Comparison of ENCODE assay signal across 16 cellular contexts in genomic region chr15:77871838-77872371, GRCh38.
DNase-seq lines count a peak whose midpoint lies in the region; ATAC-seq, FAIRE-seq and TF ChIP-seq lines count a peak whose summit lies in the region.
"Had no signal": no experiment of that assay in that cellular context is flagged by ENCODE, and none has a peak within 500 bp of the region (broad histone marks: within the 10 kb centered on the region; RNA-seq: fewer than 3 reads in every experiment).

No MANE protein-coding gene starts in this region.

- H3K9me3 ChIP-seq in kidney (ENCODE audit: control insufficient read depth in 1 of 2, low read length in 2 of 2): no peaks in the 10 kb centered on the region
- H3K9me3 ChIP-seq in upper lobe of right lung: no peaks in the 10 kb centered on the region
- H3K9me3 ChIP-seq in MM.1S (replicated peaks; ENCODE audit: insufficient read depth, low read length): no peaks in the 10 kb centered on the region
- H3K9me3 ChIP-seq: psoas muscle had no signal

- no peak overlapping the region for H3K4me3 Mint-ChIP-seq in stimulated activated naive CD8-positive, alpha-beta T cell treated with anti-CD3 and anti-CD28 coated beads, Interleukin-15, amount 100 ng/mL, for 72 hours
- H3K4me3 Mint-ChIP-seq: activated CD4-positive, alpha-beta T cell treated with anti-CD3 and anti-CD28 coated beads, Interleukin-2, amount 10 ng/mL, durations not matched to agents 24 days and 14 days; B cell; stimulated activated naive CD8-positive, alpha-beta T cell treated with anti-CD3 and anti-CD28 coated beads, Interleukin-15, Interleukin-2, amounts not matched to agents 100 ng/mL and 50 ng/mL, for 24 hours had no signal

- no peaks in the 10 kb centered on the region for H3F3A ChIP-seq in MM.1S (ENCODE audit: insufficient read depth, low read length)

- FAIRE-seq in kidney (lab: Jason Lieb, UNC): no peak

- H3K4me3 ChIP-seq in kidney (ENCODE audit: low read length in 2 of 2) (no peak overlapping the region), upper lobe of right lung (no peak overlapping the region), MM.1S (ENCODE audit: low read length) (no peak overlapping the region)
- H3K4me3 ChIP-seq: psoas muscle had no signal

- no peaks in the 10 kb centered on the region for H3K79me2 ChIP-seq in MM.1S (ENCODE audit: low read length)

- H3K9me2 ChIP-seq in MM.1S (replicated peaks; ENCODE audit: insufficient read depth, low read length): no peaks in the 10 kb centered on the region

- H3K27me3 ChIP-seq in upper lobe of right lung: no peaks in the 10 kb centered on the region
- peaks cover 8% of the 10 kb centered on the region; the same call in 1 of the 2 replicates for H3K27me3 ChIP-seq in MM.1S (replicated peaks; ENCODE audit: insufficient read depth, low read length)

- H3K4me1 Mint-ChIP-seq in stimulated activated naive CD8-positive, alpha-beta T cell treated with anti-CD3 and anti-CD28 coated beads, Interleukin-15, amount 100 ng/mL, for 72 hours: peaks cover 6% of the 10 kb centered on the region
- H3K4me1 Mint-ChIP-seq: activated CD4-positive, alpha-beta T cell treated with anti-CD3 and anti-CD28 coated beads, Interleukin-2, amount 10 ng/mL, durations not matched to agents 24 days and 14 days had no signal

- H2AFZ ChIP-seq in MM.1S (ENCODE audit: low read length): no peak overlapping the region

- intact Hi-C loops in kidney (cut with DNase I) (no loop called here), upper lobe of right lung (cut with DNase I) (no loop called here)

- H3K27ac Mint-ChIP-seq in stimulated activated naive CD8-positive, alpha-beta T cell treated with anti-CD3 and anti-CD28 coated beads, Interleukin-15, amount 100 ng/mL, for 72 hours: no peak overlapping the region
- H3K27ac Mint-ChIP-seq: activated CD4-positive, alpha-beta T cell treated with anti-CD3 and anti-CD28 coated beads, Interleukin-2, amount 10 ng/mL, durations not matched to agents 24 days and 14 days; B cell; IgD-negative memory B cell; stimulated activated naive CD8-positive, alpha-beta T cell treated with anti-CD3 and anti-CD28 coated beads, Interleukin-15, Interleukin-2, amounts not matched to agents 100 ng/mL and 50 ng/mL, for 24 hours had no signal

- no peak for ATAC-seq in stimulated activated naive CD8-positive, alpha-beta T cell treated with anti-CD3 and anti-CD28 coated beads, Interleukin-15, Interleukin-2, amounts not matched to agents 100 U/mL and 50 U/mL, for 24 hours
- no peak for ATAC-seq in stimulated activated naive CD8-positive, alpha-beta T cell treated with anti-CD3 and anti-CD28 coated beads, Interleukin-15, amount 100 ng/mL, for 72 hours
- ATAC-seq in upper lobe of right lung: no peak
- ATAC-seq: psoas muscle had no signal

- DNase-seq in stimulated activated naive CD8-positive, alpha-beta T cell treated with anti-CD3 and anti-CD28 coated beads, Interleukin-15, Interleukin-2, amounts not matched to agents 100 U/mL and 50 U/mL, for 24 hours: peak; percentile 8
- no peak for DNase-seq in stimulated activated naive CD8-positive, alpha-beta T cell treated with anti-CD3 and anti-CD28 coated beads, Interleukin-15, amount 100 ng/mL, for 72 hours
- DNase-seq in SK-MEL-5 (ENCODE audit: low read depth, low spot score) (peak; percentile 15), kidney (peak; percentile 67), upper lobe of right lung (peak; percentile 60), G401 (ENCODE audit: low spot score) (no peak), MM.1S (no peak), cerebellar cortex (ENCODE audit: low spot score) (no peak)
- DNase-seq: activated CD4-positive, alpha-beta T cell treated with anti-CD3 and anti-CD28 coated beads, Interleukin-2, amount 10 ng/mL, durations not matched to agents 24 days and 14 days; NCI-H187 treated with DMSO at 0.1 percent for 48 hours; NK-92 treated with Interleukin-12 subunit alpha and Interleukin-12 subunit beta, amount 100 ng/mL, for 24 hours; stimulated activated CD4-positive, alpha-beta T cell treated with anti-CD3 and anti-CD28 coated beads, Interleukin-4, amount 100 ng/mL, for 4 hours had no signal

- H3K36me3 ChIP-seq in kidney (ENCODE audit: control insufficient read depth in 1 of 2, insufficient read depth in 2 of 2, low read length in 2 of 2) (no peaks in the 10 kb centered on the region), upper lobe of right lung (no peaks in the 10 kb centered on the region), MM.1S (replicated peaks; ENCODE audit: insufficient read depth, low read length) (no peaks in the 10 kb centered on the region)

- no peak overlapping the region for H3K27ac ChIP-seq in kidney (ENCODE audit: low read depth in 2 of 2, low read length in 2 of 2)
- H3K27ac ChIP-seq in upper lobe of right lung: no peak overlapping the region
- no peak overlapping the region for H3K27ac ChIP-seq in MM.1S (ENCODE audit: low read length)
- H3K27ac ChIP-seq: psoas muscle had no signal

- H3K9ac ChIP-seq in kidney (ENCODE audit: low read length in 2 of 2) (no peak overlapping the region), MM.1S (ENCODE audit: low read length) (no peak overlapping the region)

- in situ Hi-C loops in SK-MEL-5 (cut with HindIII; ENCODE audit: low pct_unique_long_range_greater_than_20kb, low sequenced_read_pairs) (no loop called here), G401 (cut with HindIII; ENCODE audit: low sequenced_read_pairs) (no loop called here)

- H4K20me1 ChIP-seq in MM.1S (ENCODE audit: insufficient read depth, low read length): no peaks in the 10 kb centered on the region

- no peak overlapping the region for H3K4me2 ChIP-seq in MM.1S (ENCODE audit: low read depth, low read length)

- H3K4me1 ChIP-seq in kidney (ENCODE audit: control insufficient read depth in 1 of 2, insufficient read depth in 1 of 2, low read depth in 1 of 2, low read length in 2 of 2): no peaks in the 10 kb centered on the region
- peaks cover 3% of the 10 kb centered on the region for H3K4me1 ChIP-seq in upper lobe of right lung
- H3K4me1 ChIP-seq in MM.1S (ENCODE audit: low read length): no peaks in the 10 kb centered on the region
- H3K4me1 ChIP-seq: psoas muscle had no signal

- no peaks in the 10 kb centered on the region for H3K9me3 Mint-ChIP-seq in stimulated activated naive CD8-positive, alpha-beta T cell treated with anti-CD3 and anti-CD28 coated beads, Interleukin-15, amount 100 ng/mL, for 72 hours
- H3K9me3 Mint-ChIP-seq: activated CD4-positive, alpha-beta T cell treated with anti-CD3 and anti-CD28 coated beads, Interleukin-2, amount 10 ng/mL, durations not matched to agents 24 days and 14 days; stimulated activated naive CD8-positive, alpha-beta T cell treated with anti-CD3 and anti-CD28 coated beads, Interleukin-15, Interleukin-2, amounts not matched to agents 100 ng/mL and 50 ng/mL, for 24 hours had no signal

- no peak for TF ChIP-seq CTCF in kidney (IDR thresholded peaks at IDR 0.05; ENCODE audit: borderline replicate concordance, extremely low read depth, insufficient read depth)
- TF ChIP-seq CTCF in upper lobe of right lung (IDR thresholded peaks at IDR 0.05): no peak
- TF ChIP-seq CTCF in MM.1S (IDR thresholded peaks at IDR 0.05; ENCODE audit: low read length): no peak

- peaks cover 6% of the 10 kb centered on the region for H3K27me3 Mint-ChIP-seq in stimulated activated naive CD8-positive, alpha-beta T cell treated with anti-CD3 and anti-CD28 coated beads, Interleukin-15, amount 100 ng/mL, for 72 hours
- H3K27me3 Mint-ChIP-seq: activated CD4-positive, alpha-beta T cell treated with anti-CD3 and anti-CD28 coated beads, Interleukin-2, amount 10 ng/mL, durations not matched to agents 24 days and 14 days; stimulated activated naive CD8-positive, alpha-beta T cell treated with anti-CD3 and anti-CD28 coated beads, Interleukin-15, Interleukin-2, amounts not matched to agents 100 ng/mL and 50 ng/mL, for 24 hours had no signal

Comparison
In these comparisons a context has a peak if more than half of its experiments do, and no peak if none do; other contexts are left out.
1. DNase-seq: peak in stimulated activated naive CD8-positive, alpha-beta T cell treated with anti-CD3 and anti-CD28 coated beads, Interleukin-15, Interleukin-2, amounts not matched to agents 100 U/mL and 50 U/mL, for 24 hours (single experiment), SK-MEL-5 (single experiment), kidney (single experiment) and upper lobe of right lung (single experiment); none in stimulated activated naive CD8-positive, alpha-beta T cell treated with anti-CD3 and anti-CD28 coated beads, Interleukin-15, amount 100 ng/mL, for 72 hours (0 of 2), G401 (single experiment), MM.1S (single experiment) and cerebellar cortex (single experiment).